In genomic region chr3:165807937-165808336, GRCh38 we compare ENCODE assay signal across 1 cellular context. TPM values are rescaled to one million over a fixed set of nuclear protein-coding genes. Genes with fewer than 3 reads are reported as not detected.
"Had no signal": no experiment of that assay in that cellular context is flagged by ENCODE, and none has a peak within 500 bp of the region (broad histone marks: within the 10 kb centered on the region; RNA-seq: fewer than 3 reads in every experiment).

No MANE protein-coding gene starts in this region.

RNA-seq across cellular contexts. Expression of gene BCHE, which starts 29.3 kb away (rescaled TPM):
- total RNA-seq: MCF 10A had no signal
